In genomic region chr17:63984651-63985386, GRCh38 we compare ENCODE assay signal across 6 cellular contexts. TPM values are rescaled to one million over a fixed set of nuclear protein-coding genes. Genes with fewer than 3 reads are reported as not detected.
DNase-seq lines count a peak whose midpoint lies in the region; ATAC-seq and TF ChIP-seq lines count a peak whose summit lies in the region.

No MANE protein-coding gene starts in this region.

- peaks cover 9% of the 10 kb centered on the region; the same call in 1 of the 2 replicates for H3K36me3 ChIP-seq in SJCRH30
- no peaks in the 10 kb centered on the region for H3K36me3 ChIP-seq in spleen

- peaks cover 0 to 3% of the 10 kb centered on the region in 2 donors for H3K36me3 Mint-ChIP-seq in CD14-positive monocyte

- H3K4me1 Mint-ChIP-seq in CD14-positive monocyte: peaks cover 44% of the 10 kb centered on the region

- intact Hi-C loops in CD14-positive monocyte (cut with micrococcal nuclease) (no loop called here), spleen (cut with DNase I; ENCODE audit: low total_unique reads) (loop anchor here (10.0 kb wide), 1 partner anchor 60 kb away; no protein-coding TSS in a partner anchor)

- peaks cover 1 to 11% (median 8%) of the 10 kb centered on the region in 7 donors for H3K9me3 Mint-ChIP-seq in CD14-positive monocyte

- no peak for TF ChIP-seq POLR2A in spleen (IDR thresholded peaks at IDR 0.05)

- WGBS in spleen, 5 donors: 60 to 79% (median 64%) methylated on average over 11 to 16 of the region's 16 CpGs

- DNase-seq in CD14-positive monocyte (ENCODE audit: low spot score) (peak; percentile 81), SJCRH30 (peak; percentile 83 to 91), spleen (no peak), NCI-H1436 treated with DMSO at 0.1 percent for 48 hours (lab: John Stamatoyannopoulos, UW) (no peak)
- DNase-seq in effector CD4-positive, alpha-beta T cell: peak; percentile 44

- TF ChIP-seq CTCF in CD14-positive monocyte (IDR thresholded peaks at IDR 0.05) (no peak), spleen (IDR thresholded peaks at IDR 0.05 in 8 of 11, conservative IDR thresholded peaks at IDR 0.05 in 3 of 11) (no peak)

- no peaks in the 10 kb centered on the region for H3K27me3 ChIP-seq in SJCRH30
- no peaks in the 10 kb centered on the region for H3K27me3 ChIP-seq in spleen (replicated peaks in 1 of 7)

- peaks cover 8% of the 10 kb centered on the region for H3K9me3 ChIP-seq in SJCRH30 (replicated peaks)
- peaks cover 0 to 17% (median 8%) of the 10 kb centered on the region in 8 donors for H3K9me3 ChIP-seq in spleen

- no peak overlapping the region for H3K4me3 ChIP-seq in SJCRH30
- no peak overlapping the region for H3K4me3 ChIP-seq in spleen

- peak overlapping the region; percentile 9 to 51 for H3K4me3 Mint-ChIP-seq in CD14-positive monocyte

- H3K27ac Mint-ChIP-seq in CD14-positive monocyte: peak overlapping the region; percentile 35 to 88 (median 63)

- peaks cover 53% of the 10 kb centered on the region for H3K4me1 ChIP-seq in SJCRH30
- peaks cover 26 to 88% (median 74%) of the 10 kb centered on the region in 6 donors for H3K4me1 ChIP-seq in spleen

- no peak for ATAC-seq in GM18868 (IDR thresholded peaks at IDR 0.05; ENCODE audit: unreplicated experiment)

- H3K27me3 Mint-ChIP-seq in CD14-positive monocyte (ENCODE audit: low read depth in 3 of 3): peaks cover 0 to 5% (median 1%) of the 10 kb centered on the region in 3 donors

- H3K27ac ChIP-seq in SJCRH30 (peak overlapping the region; percentile 100), spleen (peak overlapping the region; percentile 36 to 83 (median 73))

RNA-seq across cellular contexts. Expression of gene SCN4A, which starts 12.1 kb away (rescaled TPM):
- polyA plus RNA-seq in CD14-positive monocyte (not detected), spleen (under 1 TPM; 0.14 to 0.70 (median 0.26) TPM)
- 12.4 and 14.3 TPM in 2 replicates for total RNA-seq in SJCRH30 (2014; rRNA removed; shearing (Covaris generic))
- 1 to 10 TPM in 5 of 7 donors, under 1 TPM in 2; 0.54 to 4.0 (median 1.3) TPM for total RNA-seq in spleen

RNA-seq across cellular contexts. Expression of gene PRR29, which starts 13.3 kb away (rescaled TPM):
- polyA plus RNA-seq in CD14-positive monocyte (1 to 10 TPM; 1.4 to 2.1 TPM), spleen (1 to 10 TPM in 1 of 3 donors, under 1 TPM in 2; 0.65 to 3.6 (median 0.73) TPM)
- total RNA-seq in SJCRH30 (2014; rRNA removed; shearing (Covaris generic)): 0.12 TPM in 1 of 2 replicates, not detected in the other
- total RNA-seq in spleen: 1 to 10 TPM; 1.6 to 9.1 (median 3.5) TPM

RNA-seq across cellular contexts. Expression of gene ICAM2, which starts 35.6 kb away (rescaled TPM):
- 100 to 1,000 TPM; 174 to 186 TPM for polyA plus RNA-seq in CD14-positive monocyte
- total RNA-seq in SJCRH30 (2014; rRNA removed; shearing (Covaris generic)): 0.33 and 0.43 TPM in 2 replicates
- 100 to 1,000 TPM; 136 to 412 (median 275) TPM for total RNA-seq in spleen
- polyA plus RNA-seq in spleen: 100 to 1,000 TPM in 1 of 3 donors, 10 to 100 TPM in 2; 79.2 to 108 (median 86.7) TPM

RNA-seq across cellular contexts. Expression of gene CD79B, which starts 52.7 kb away (rescaled TPM):
- polyA plus RNA-seq in CD14-positive monocyte: 10 to 100 TPM; 19.6 to 21.8 TPM
- 0.48 and 1.2 TPM in 2 replicates for total RNA-seq in SJCRH30 (2014; rRNA removed; shearing (Covaris generic))
- total RNA-seq in spleen: 100 to 1,000 TPM; 149 to 226 (median 192) TPM
- 100 to 1,000 TPM; 386 to 659 (median 624) TPM for polyA plus RNA-seq in spleen

Comparison
In these comparisons a context has a peak if more than half of its experiments do, and no peak if none do; other contexts are left out.
1. DNase-seq: peak in CD14-positive monocyte (single experiment), SJCRH30 (2 of 2) and effector CD4-positive, alpha-beta T cell (single experiment); none in spleen (single experiment) and NCI-H1436 treated with DMSO at 0.1 percent for 48 hours (single experiment).
2. RNA of gene ICAM2, which starts 35.6 kb away (total RNA-seq): 136 to 412 TPM in spleen; 0.33 to 0.43 TPM in SJCRH30; every median in the first group is over 10 times any median in the second.